Comparison of ENCODE assay signal across 1 cellular context in genomic region chr20:32227744-32228688, GRCh38.
TF ChIP-seq lines count a peak whose summit lies in the region.

No MANE protein-coding gene starts in this region.

TF ChIP-seq in H1, 55 proteins besides CTCF, POLR2A, EP300 and RAD21 (continued from another document):
- no peak for TF ChIP-seq MAX (IDR thresholded peaks at IDR 0.05)
